ENCODE assay signal across 27 cellular contexts in the genomic region with DNA sequence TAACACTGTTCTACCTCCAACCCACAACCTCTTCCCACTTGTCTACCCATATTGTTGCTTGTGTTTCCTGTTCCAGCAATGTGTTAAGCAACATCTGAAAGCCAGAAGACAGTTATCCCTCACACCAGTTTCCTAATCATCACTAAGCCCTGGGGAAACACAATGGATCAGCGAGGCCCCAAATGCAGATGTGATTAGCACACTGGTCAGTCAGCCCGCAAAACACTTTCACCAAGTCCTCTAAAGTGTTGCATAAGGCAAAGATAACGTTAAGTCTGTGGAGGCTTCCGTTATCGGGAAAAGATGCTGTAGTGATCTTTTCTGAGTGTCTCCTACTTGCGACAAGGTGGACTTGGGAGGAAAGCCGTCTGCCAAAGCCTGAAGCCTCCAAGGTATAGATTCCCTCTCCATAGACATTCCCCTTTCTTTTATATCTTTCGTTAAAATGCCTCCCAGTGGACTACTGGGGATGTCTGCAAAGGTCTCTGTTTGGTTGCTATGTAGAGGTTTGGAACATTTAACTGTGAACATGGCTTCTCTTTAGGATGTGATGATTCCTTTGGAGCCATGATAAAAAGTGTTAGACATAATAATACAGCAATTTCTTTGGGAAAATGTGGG. TPM values are rescaled to one million over a fixed set of nuclear protein-coding genes. Genes with fewer than 3 reads are reported as not detected.
DNase-seq lines count a peak whose midpoint lies in the region; ATAC-seq and TF ChIP-seq lines count a peak whose summit lies in the region.
"Had no signal": no experiment of that assay in that cellular context is flagged by ENCODE, and none has a peak within 500 bp of the region (broad histone marks: within the 10 kb centered on the region; RNA-seq: fewer than 3 reads in every experiment).

Gene MS4A3 (plus strand): TSS at position 317 of the 621 bp plus-strand sequence. CDS start 4,496 bp downstream, outside the sequence.

- no peaks in the 10 kb centered on the region for H3K9me3 Mint-ChIP-seq in endodermal cell
- H3K9me3 Mint-ChIP-seq in stimulated activated naive CD8-positive, alpha-beta T cell treated with anti-CD3 and anti-CD28 coated beads, Interleukin-15, amount 100 ng/mL, for 72 hours = peaks cover 0 to 7% of the 10 kb centered on the region in 2 donors
- H3K9me3 Mint-ChIP-seq: activated naive CD4-positive, alpha-beta T cell treated with anti-CD3 and anti-CD28 coated beads, Interleukin-2, amount 10 ng/mL, durations not matched to agents 7 days and 5 days; type B pancreatic cell had no signal

- DNase-seq in Kasumi-1 (lab: John Stamatoyannopoulos, UW) (peak; percentile 59 to 65), SIG-M5 (lab: John Stamatoyannopoulos, UW) (peak; percentile 65), endodermal cell (peak; percentile 52), upper lobe of right lung (no peak), occipital lobe (lab: John Stamatoyannopoulos, UW) (no peak)
- DNase-seq in stimulated activated naive CD8-positive, alpha-beta T cell treated with anti-CD3 and anti-CD28 coated beads, Interleukin-15, amount 100 ng/mL, for 72 hours = no peak
- DNase-seq: activated CD4-positive, alpha-beta T cell treated with anti-CD3 and anti-CD28 coated beads, Interleukin-2, amount 50 U/mL, for 48 hours; activated CD4-positive, CD25-positive, alpha-beta regulatory T cell; activated naive CD4-positive, alpha-beta T cell treated with anti-CD3 and anti-CD28 coated beads, Interleukin-2, amount 10 ng/mL, durations not matched to agents 7 days and 5 days; C1 segment of cervical spinal cord; effector CD4-positive, alpha-beta T cell; glutamatergic neuron; midbrain; NCI-H2029 treated with DMSO at 0.1 percent for 48 hours; NCI-H226; ovary; T1000 had no signal

- intact Hi-C loops in upper lobe of right lung (cut with DNase I) = no loop called here

- H3K36me3 ChIP-seq in endodermal cell (ENCODE audit: control insufficient read depth, insufficient read depth, low read length) (no peaks in the 10 kb centered on the region), upper lobe of right lung (no peaks in the 10 kb centered on the region)
- H3K36me3 ChIP-seq: ovary had no signal

- no peak within 1 kb of the TSS for H3K9ac ChIP-seq in endodermal cell (ENCODE audit: extremely low read depth, low read length, poor library complexity, severe bottlenecking)

- ATAC-seq in upper lobe of right lung = peak; percentile 68
- ATAC-seq in stimulated activated naive CD8-positive, alpha-beta T cell treated with anti-CD3 and anti-CD28 coated beads, Interleukin-15, amount 100 ng/mL, for 72 hours = no peak
- ATAC-seq in HG03045 (IDR thresholded peaks at IDR 0.05; ENCODE audit: unreplicated experiment) = no peak
- ATAC-seq: HCT116; HepG2; natural killer cell treated with Interleukin-12 subunit alpha and Interleukin-12 subunit beta and Interleukin-15 and Interleukin-18, amount 100 ng/mL, for 72 hours had no signal

- H3K27ac ChIP-seq in endodermal cell (ENCODE audit: low read depth, low read length) (no peak within 1 kb of the TSS), upper lobe of right lung (no peak within 1 kb of the TSS)
- H3K27ac ChIP-seq: ovary, skin epidermis had no signal

- H3K4me1 Mint-ChIP-seq in endodermal cell = peaks cover 3% of the 10 kb centered on the region
- peaks cover 6% of the 10 kb centered on the region for H3K4me1 Mint-ChIP-seq in stimulated activated naive CD8-positive, alpha-beta T cell treated with anti-CD3 and anti-CD28 coated beads, Interleukin-15, amount 100 ng/mL, for 72 hours
- H3K4me1 Mint-ChIP-seq: activated naive CD4-positive, alpha-beta T cell treated with anti-CD3 and anti-CD28 coated beads, Interleukin-2, amount 10 ng/mL, durations not matched to agents 7 days and 5 days had no signal

- H3K36me3 Mint-ChIP-seq in endodermal cell (ENCODE audit: low read depth) = no peaks in the 10 kb centered on the region
- H3K36me3 Mint-ChIP-seq: activated naive CD4-positive, alpha-beta T cell treated with anti-CD3 and anti-CD28 coated beads, Interleukin-2, amount 10 ng/mL, durations not matched to agents 7 days and 5 days; natural killer cell treated with Interleukin-12 subunit alpha and Interleukin-12 subunit beta and Interleukin-15 and Interleukin-18, amount 100 ng/mL, for 72 hours; type B pancreatic cell had no signal

- no peak within 1 kb of the TSS for H3K27ac Mint-ChIP-seq in endodermal cell
- no peak within 1 kb of the TSS for H3K27ac Mint-ChIP-seq in stimulated activated naive CD8-positive, alpha-beta T cell treated with anti-CD3 and anti-CD28 coated beads, Interleukin-15, amount 100 ng/mL, for 72 hours
- H3K27ac Mint-ChIP-seq: activated naive CD4-positive, alpha-beta T cell treated with anti-CD3 and anti-CD28 coated beads, Interleukin-2, amount 10 ng/mL, durations not matched to agents 7 days and 5 days; type B pancreatic cell had no signal

- peaks cover 29% of the 10 kb centered on the region for H3K27me3 ChIP-seq in endodermal cell (ENCODE audit: control insufficient read depth, insufficient read depth, low read length, poor library complexity, severe bottlenecking)
- H3K27me3 ChIP-seq in upper lobe of right lung = no peaks in the 10 kb centered on the region
- H3K27me3 ChIP-seq: ovary had no signal

- peaks cover 27% of the 10 kb centered on the region for H3K27me3 Mint-ChIP-seq in endodermal cell (ENCODE audit: insufficient read depth)
- peaks cover 8% of the 10 kb centered on the region for H3K27me3 Mint-ChIP-seq in stimulated activated naive CD8-positive, alpha-beta T cell treated with anti-CD3 and anti-CD28 coated beads, Interleukin-15, amount 100 ng/mL, for 72 hours
- H3K27me3 Mint-ChIP-seq: activated naive CD4-positive, alpha-beta T cell treated with anti-CD3 and anti-CD28 coated beads, Interleukin-2, amount 10 ng/mL, durations not matched to agents 7 days and 5 days had no signal

- H3K9me3 ChIP-seq in endodermal cell (ENCODE audit: control insufficient read depth, low read length) = peaks cover 4% of the 10 kb centered on the region
- no peaks in the 10 kb centered on the region for H3K9me3 ChIP-seq in upper lobe of right lung
- H3K9me3 ChIP-seq: ovary had no signal

- no peak for TF ChIP-seq CTCF in endodermal cell (conservative IDR thresholded peaks at IDR 0.05)
- TF ChIP-seq CTCF in upper lobe of right lung (IDR thresholded peaks at IDR 0.05) = no peak

- no peak within 1 kb of the TSS for H3K4me3 ChIP-seq in endodermal cell (ENCODE audit: low read length)
- H3K4me3 ChIP-seq in upper lobe of right lung = no peak within 1 kb of the TSS
- H3K4me3 ChIP-seq: ovary, skin epidermis had no signal

- H3K4me1 ChIP-seq in endodermal cell (ENCODE audit: control insufficient read depth, insufficient read depth, low read length) (no peaks in the 10 kb centered on the region), upper lobe of right lung (no peaks in the 10 kb centered on the region)

- WGBS in endodermal cell (ENCODE audit: insufficient coverage in 1 of 2, insufficient read length in 1 of 2), 2 experiments = 79 to 97% methylated on average over 6 to 7 of the region's 8 CpGs

- H3K4me3 Mint-ChIP-seq in endodermal cell = no peak within 1 kb of the TSS
- H3K4me3 Mint-ChIP-seq in stimulated activated naive CD8-positive, alpha-beta T cell treated with anti-CD3 and anti-CD28 coated beads, Interleukin-15, amount 100 ng/mL, for 72 hours = no peak within 1 kb of the TSS
- H3K4me3 Mint-ChIP-seq: activated naive CD4-positive, alpha-beta T cell treated with anti-CD3 and anti-CD28 coated beads, Interleukin-2, amount 10 ng/mL, durations not matched to agents 7 days and 5 days; type B pancreatic cell had no signal

RNA-seq across cellular contexts. Expression of gene MS4A3, which starts in this region (rescaled TPM):
- not detected for total RNA-seq in endodermal cell
- not detected for polyA plus RNA-seq in endodermal cell (2013, experiment 1 of 2)
- polyA plus RNA-seq in endodermal cell (2013, experiment 2 of 2) = not detected
- total RNA-seq in upper lobe of right lung = not detected
- 0.16 TPM for total RNA-seq in occipital lobe
- total RNA-seq: epithelial cell of proximal tubule, HepG2, ovary, renal cortical epithelial cell, subcutaneous adipose tissue had no signal
- polyA plus RNA-seq: HepG2, keratinocyte, ovary had no signal

Comparison
In these comparisons a context has a peak if more than half of its experiments do, and no peak if none do; other contexts are left out.
1. Peak in DNase-seq in endodermal cell; RNA of the gene not detected or under 1 TPM.
2. Peak in ATAC-seq in upper lobe of right lung; RNA of the gene not detected or under 1 TPM.
3. DNase-seq: peak in Kasumi-1 (2 of 2) and SIG-M5 (single experiment); none in upper lobe of right lung (single experiment), stimulated activated naive CD8-positive, alpha-beta T cell treated with anti-CD3 and anti-CD28 coated beads, Interleukin-15, amount 100 ng/mL, for 72 hours (0 of 2) and occipital lobe (single experiment).